In genomic region chr2:230219419-230220331, GRCh38 we compare ENCODE assay signal across 8 cellular contexts. TPM values are rescaled to one million over a fixed set of nuclear protein-coding genes. Genes with fewer than 3 reads are reported as not detected.
DNase-seq lines count a peak whose midpoint lies in the region; ATAC-seq, FAIRE-seq and TF ChIP-seq lines count a peak whose summit lies in the region.

SP110 (minus strand) TSS chr2:230219984; CDS start chr2:230216927, 3,057 bp downstream.

- no peaks in the 10 kb centered on the region for H3K27me3 Mint-ChIP-seq in MCF 10A (ENCODE audit: insufficient read depth, unreplicated experiment)

- POLR2A ChIA-PET in MCF 10A (lab: Yijun Ruan, JAX) = interaction anchor here (0.6 to 3.0 kb wide), 12 partner anchors 8 to 574 kb away, joined by 3 to 24 read pairs (median 5); partner anchors contain the start of genes FBXO36, SP140L and TRIP12

- TF ChIP-seq CTCF in MCF 10A (IDR thresholded peaks at IDR 0.05; ENCODE audit: unreplicated experiment) = no peak

- H3K4me1 ChIP-seq in iPS-20b (ENCODE audit: insufficient read depth, low read length) = no peaks in the 10 kb centered on the region; the same call in 1 of the 2 replicates
- H3K4me1 ChIP-seq in small intestine (ENCODE audit: control insufficient read depth in 2 of 2, insufficient read depth in 1 of 2, low read depth in 1 of 2, low read length in 1 of 2) = peaks cover 2 to 18% of the 10 kb centered on the region in 2 donors

- peak within 1 kb of the TSS; percentile 54; the same call in 1 of the 2 replicates for H3K9ac ChIP-seq in iPS-20b (ENCODE audit: low read depth, low read length)

- BruUV-seq in MCF 10A (replicated peaks; lab: Mats Ljungman, UMichigan) = TSS peak; percentile 62

- H3K27ac ChIP-seq in iPS-20b (ENCODE audit: low read length) (no peak within 1 kb of the TSS), small intestine (ENCODE audit: low read depth in 1 of 2, low read length in 1 of 2) (peak within 1 kb of the TSS; percentile 89 to 92)

- peaks cover 17% of the 10 kb centered on the region for H3K36me3 Mint-ChIP-seq in MCF 10A (ENCODE audit: insufficient read depth, unreplicated experiment)

- ATAC-seq in GM21825 (IDR thresholded peaks at IDR 0.05; ENCODE audit: unreplicated experiment) = peak; percentile 80

- H3K27ac Mint-ChIP-seq in MCF 10A (ENCODE audit: low read depth, unreplicated experiment) = peak within 1 kb of the TSS; percentile 80

- DNase-seq in ELF-1 (ENCODE audit: low read depth, low spot score) (peak; percentile 74), Kasumi-1 (lab: John Stamatoyannopoulos, UW) (peak; percentile 66 to 71), UCSD-AML1 (lab: John Stamatoyannopoulos, UW; ENCODE audit: unreplicated experiment) (peak; percentile 86), MCF 10A (ENCODE audit: unreplicated experiment) (peak; percentile 97), small intestine (peak; percentile 92), NCI-H1436 treated with DMSO at 0.1 percent for 48 hours (lab: John Stamatoyannopoulos, UW) (no peak)

- H3K36me3 ChIP-seq in iPS-20b (ENCODE audit: insufficient read depth, low read depth, low read length) = no peaks in the 10 kb centered on the region
- H3K36me3 ChIP-seq in small intestine (ENCODE audit: control insufficient read depth in 2 of 2, insufficient read depth in 2 of 2, low read length in 2 of 2) = peaks cover 5 to 8% of the 10 kb centered on the region in 2 donors

- CTCF ChIA-PET in MCF 10A (lab: Yijun Ruan, JAX) = interaction anchor here (0.7 kb wide), 1 partner anchor 9 kb away, joined by 3 read pairs; no protein-coding TSS in a partner anchor

- no peaks in the 10 kb centered on the region for H3K9me3 Mint-ChIP-seq in MCF 10A (ENCODE audit: unreplicated experiment)

- H3K4me3 ChIP-seq in iPS-20b (ENCODE audit: low read length) (peak within 1 kb of the TSS; percentile 60), small intestine (ENCODE audit: low read depth in 1 of 2, low read length in 2 of 2) (peak within 1 kb of the TSS; percentile 37 to 54)

- peaks cover 14% of the 10 kb centered on the region for H3K4me1 Mint-ChIP-seq in MCF 10A (ENCODE audit: insufficient read depth, unreplicated experiment)

- FAIRE-seq in small intestine (lab: Jason Lieb, UNC) = no peak

- 0 to 1% (median 1%) methylated on average over 19 of the region's 19 CpGs for WGBS in small intestine, 3 donors

- H3K9me3 ChIP-seq in iPS-20b (ENCODE audit: insufficient read depth, low read depth, low read length) (no peaks in the 10 kb centered on the region), small intestine (ENCODE audit: control insufficient read depth, low read depth) (no peaks in the 10 kb centered on the region)

- intact Hi-C loops in MCF 10A (cut with micrococcal nuclease) = loop anchor here (5.0 kb wide), 1 partner anchor 108 kb away; the partner anchor contains the start of gene SP140L

- H3K27me3 ChIP-seq in iPS-20b (ENCODE audit: insufficient read depth, low read length) (no peaks in the 10 kb centered on the region), small intestine (ENCODE audit: control insufficient read depth in 2 of 2, insufficient read depth in 2 of 2, low read length in 2 of 2) (no peaks in the 10 kb centered on the region)

- H3K4me3 Mint-ChIP-seq in MCF 10A (ENCODE audit: unreplicated experiment) = peak within 1 kb of the TSS; percentile 87

RNA-seq across cellular contexts. Expression of gene SP110, which starts in this region (rescaled TPM):
- total RNA-seq in MCF 10A (2022) = 11.9 and 17.1 TPM in 2 replicates
- 10 to 100 TPM; 11.2 to 13.7 (median 11.9) TPM for polyA plus RNA-seq in small intestine
